ENCODE assay signal across 1 cellular context in the genomic region with DNA sequence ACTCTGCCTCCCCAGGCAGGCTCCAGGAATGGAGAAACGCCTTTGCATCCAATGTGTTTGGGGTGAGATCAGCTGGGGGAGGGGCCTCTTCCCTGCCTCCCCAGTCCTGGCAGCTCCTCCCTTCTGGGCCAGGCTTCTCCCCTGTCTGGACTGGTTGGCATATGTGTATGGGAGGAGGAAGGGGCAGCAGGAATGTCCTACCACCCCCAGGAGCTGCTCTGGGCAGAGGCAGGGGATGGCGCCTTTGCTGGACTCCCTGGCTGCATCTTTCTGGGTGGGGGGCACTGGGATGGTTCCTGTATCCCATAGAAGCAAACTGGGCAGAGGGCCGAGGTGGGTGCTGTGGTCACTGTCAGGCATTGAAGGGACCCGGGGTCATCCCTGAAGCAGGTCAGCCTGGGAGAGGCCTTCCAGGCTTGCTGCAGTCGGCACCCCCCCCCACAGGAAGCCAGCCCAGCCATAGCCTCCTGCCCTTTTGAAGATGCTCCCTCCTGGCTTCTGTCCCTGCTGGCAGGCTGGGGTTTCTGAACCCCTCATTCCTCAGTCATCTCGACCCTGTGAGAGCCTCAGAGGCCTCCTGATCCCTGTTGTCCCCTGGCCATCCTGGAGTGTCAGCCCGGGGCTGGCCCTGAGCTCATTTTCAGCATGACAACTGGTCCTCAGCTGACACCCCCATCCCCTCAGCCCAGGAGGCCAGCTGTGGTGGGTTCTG.
A peak's percentile ranks its signal among the peaks of the same experiment; 100 is the strongest.
TF ChIP-seq lines count a peak whose summit lies in the region.

No MANE protein-coding gene starts in this region.

TF ChIP-seq in HepG2, 621 proteins besides CTCF, POLR2A, EP300 and RAD21:
- TF ChIP-seq ZSCAN31 (CRISPR knock-in tag; IDR thresholded peaks at IDR 0.05; ENCODE audit: low read depth) (peak; percentile 78; the same call in 1 of the 2 replicates), ZNF552 (CRISPR knock-in tag; IDR thresholded peaks at IDR 0.05; ENCODE audit: borderline replicate concordance) (0 out of 2 replicates have a peak, but pooled peaks have one; percentile 8), GPN1 (CRISPR knock-in tag; IDR thresholded peaks at IDR 0.05; ENCODE audit: borderline replicate concordance) (no peak), SRY (CRISPR knock-in tag; IDR thresholded peaks at IDR 0.05) (0 out of 2 replicates have a peak, but pooled peaks have one; percentile 3), IRF9 (CRISPR knock-in tag; IDR thresholded peaks at IDR 0.05; ENCODE audit: borderline replicate concordance) (0 out of 2 replicates have a peak, but pooled peaks have one; percentile 26), ZNF776 (CRISPR knock-in tag; IDR thresholded peaks at IDR 0.05) (no peak), ZNF547 (CRISPR knock-in tag; IDR thresholded peaks at IDR 0.05) (no peak), ZNF329 (CRISPR knock-in tag; IDR thresholded peaks at IDR 0.05; ENCODE audit: low read depth) (no peak), ZBTB8A (CRISPR knock-in tag; IDR thresholded peaks at IDR 0.05; ENCODE audit: borderline replicate concordance, low read depth) (no peak), ZBTB33 (CRISPR knock-in tag; IDR thresholded peaks at IDR 0.05) (no peak), ZNF788 (CRISPR knock-in tag; IDR thresholded peaks at IDR 0.05; ENCODE audit: borderline replicate concordance) (peak; percentile 56; the same call in 1 of the 2 replicates)
- TF ChIP-seq, protein P1, sequence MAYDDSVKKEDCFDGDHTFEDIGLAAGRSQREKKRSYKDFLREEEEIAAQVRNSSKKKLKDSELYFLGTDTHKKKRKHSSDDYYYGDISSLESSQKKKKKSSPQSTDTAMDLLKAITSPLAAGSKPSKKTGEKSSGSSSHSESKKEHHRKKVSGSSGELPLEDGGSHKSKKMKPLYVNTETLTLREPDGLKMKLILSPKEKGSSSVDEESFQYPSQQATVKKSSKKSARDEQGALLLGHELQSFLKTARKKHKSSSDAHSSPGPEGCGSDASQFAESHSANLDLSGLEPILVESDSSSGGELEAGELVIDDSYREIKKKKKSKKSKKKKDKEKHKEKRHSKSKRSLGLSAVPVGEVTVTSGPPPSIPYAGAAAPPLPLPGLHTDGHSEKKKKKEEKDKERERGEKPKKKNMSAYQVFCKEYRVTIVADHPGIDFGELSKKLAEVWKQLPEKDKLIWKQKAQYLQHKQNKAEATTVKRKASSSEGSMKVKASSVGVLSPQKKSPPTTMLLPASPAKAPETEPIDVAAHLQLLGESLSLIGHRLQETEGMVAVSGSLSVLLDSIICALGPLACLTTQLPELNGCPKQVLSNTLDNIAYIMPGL (CRISPR knock-in tag; IDR thresholded peaks at IDR 0.05; ENCODE audit: borderline replicate concordance in 1 of 2, low read depth in 1 of 2) = no peak
- TF ChIP-seq, protein P2, sequence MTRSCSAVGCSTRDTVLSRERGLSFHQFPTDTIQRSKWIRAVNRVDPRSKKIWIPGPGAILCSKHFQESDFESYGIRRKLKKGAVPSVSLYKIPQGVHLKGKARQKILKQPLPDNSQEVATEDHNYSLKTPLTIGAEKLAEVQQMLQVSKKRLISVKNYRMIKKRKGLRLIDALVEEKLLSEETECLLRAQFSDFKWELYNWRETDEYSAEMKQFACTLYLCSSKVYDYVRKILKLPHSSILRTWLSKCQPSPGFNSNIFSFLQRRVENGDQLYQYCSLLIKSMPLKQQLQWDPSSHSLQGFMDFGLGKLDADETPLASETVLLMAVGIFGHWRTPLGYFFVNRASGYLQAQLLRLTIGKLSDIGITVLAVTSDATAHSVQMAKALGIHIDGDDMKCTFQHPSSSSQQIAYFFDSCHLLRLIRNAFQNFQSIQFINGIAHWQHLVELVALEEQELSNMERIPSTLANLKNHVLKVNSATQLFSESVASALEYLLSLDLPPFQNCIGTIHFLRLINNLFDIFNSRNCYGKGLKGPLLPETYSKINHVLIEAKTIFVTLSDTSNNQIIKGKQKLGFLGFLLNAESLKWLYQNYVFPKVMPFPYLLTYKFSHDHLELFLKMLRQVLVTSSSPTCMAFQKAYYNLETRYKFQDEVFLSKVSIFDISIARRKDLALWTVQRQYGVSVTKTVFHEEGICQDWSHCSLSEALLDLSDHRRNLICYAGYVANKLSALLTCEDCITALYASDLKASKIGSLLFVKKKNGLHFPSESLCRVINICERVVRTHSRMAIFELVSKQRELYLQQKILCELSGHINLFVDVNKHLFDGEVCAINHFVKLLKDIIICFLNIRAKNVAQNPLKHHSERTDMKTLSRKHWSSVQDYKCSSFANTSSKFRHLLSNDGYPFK (CRISPR knock-in tag; IDR thresholded peaks at IDR 0.05; ENCODE audit: borderline replicate concordance) = 0 out of 2 replicates have a peak, but pooled peaks have one; percentile 4
- TF ChIP-seq, protein P3, sequence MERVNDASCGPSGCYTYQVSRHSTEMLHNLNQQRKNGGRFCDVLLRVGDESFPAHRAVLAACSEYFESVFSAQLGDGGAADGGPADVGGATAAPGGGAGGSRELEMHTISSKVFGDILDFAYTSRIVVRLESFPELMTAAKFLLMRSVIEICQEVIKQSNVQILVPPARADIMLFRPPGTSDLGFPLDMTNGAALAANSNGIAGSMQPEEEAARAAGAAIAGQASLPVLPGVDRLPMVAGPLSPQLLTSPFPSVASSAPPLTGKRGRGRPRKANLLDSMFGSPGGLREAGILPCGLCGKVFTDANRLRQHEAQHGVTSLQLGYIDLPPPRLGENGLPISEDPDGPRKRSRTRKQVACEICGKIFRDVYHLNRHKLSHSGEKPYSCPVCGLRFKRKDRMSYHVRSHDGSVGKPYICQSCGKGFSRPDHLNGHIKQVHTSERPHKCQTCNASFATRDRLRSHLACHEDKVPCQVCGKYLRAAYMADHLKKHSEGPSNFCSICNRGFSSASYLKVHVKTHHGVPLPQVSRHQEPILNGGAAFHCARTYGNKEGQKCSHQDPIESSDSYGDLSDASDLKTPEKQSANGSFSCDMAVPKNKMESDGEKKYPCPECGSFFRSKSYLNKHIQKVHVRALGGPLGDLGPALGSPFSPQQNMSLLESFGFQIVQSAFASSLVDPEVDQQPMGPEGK (CRISPR knock-in tag; IDR thresholded peaks at IDR 0.05) = peak; percentile 41
